Comparison of ENCODE assay signal across 2 cellular contexts in the genomic region with DNA sequence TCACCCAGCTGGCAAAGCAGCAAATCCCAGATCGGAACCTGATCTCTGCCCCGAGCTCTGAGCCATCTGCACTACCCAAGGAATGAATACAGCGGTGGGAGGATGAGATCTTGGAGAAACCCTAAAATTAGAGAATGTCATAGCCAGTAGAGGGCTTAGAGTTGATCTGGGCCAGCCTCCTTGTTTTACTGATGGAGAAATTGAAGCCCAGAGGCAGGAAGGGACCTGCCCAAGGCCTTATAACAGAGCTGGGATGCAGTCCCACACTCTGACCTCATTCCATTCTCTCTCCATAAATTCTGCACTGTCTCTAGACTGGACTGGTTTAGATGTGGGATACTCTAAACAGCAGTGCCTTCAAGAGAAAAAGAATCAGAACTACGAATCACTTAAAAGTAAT.
TF ChIP-seq lines count a peak whose summit lies in the region.

No MANE protein-coding gene starts in this region.

TF ChIP-seq in SK-N-SH treated with all-trans-retinoic acid at 6 μM for 48 hours, 23 proteins besides CTCF, POLR2A, EP300 and RAD21:
- no peak for TF ChIP-seq CREB5 (CRISPR knock-in tag; IDR thresholded peaks at IDR 0.05; ENCODE audit: low read depth)
- no peak for TF ChIP-seq RARB (CRISPR knock-in tag; IDR thresholded peaks at IDR 0.05)
- TF ChIP-seq TOX (CRISPR knock-in tag; IDR thresholded peaks at IDR 0.05; ENCODE audit: borderline replicate concordance), result no peak
- TF ChIP-seq ZNF565 (CRISPR knock-in tag; conservative IDR thresholded peaks at IDR 0.05; ENCODE audit: low read depth), result no peak
- TF ChIP-seq, protein P1, sequence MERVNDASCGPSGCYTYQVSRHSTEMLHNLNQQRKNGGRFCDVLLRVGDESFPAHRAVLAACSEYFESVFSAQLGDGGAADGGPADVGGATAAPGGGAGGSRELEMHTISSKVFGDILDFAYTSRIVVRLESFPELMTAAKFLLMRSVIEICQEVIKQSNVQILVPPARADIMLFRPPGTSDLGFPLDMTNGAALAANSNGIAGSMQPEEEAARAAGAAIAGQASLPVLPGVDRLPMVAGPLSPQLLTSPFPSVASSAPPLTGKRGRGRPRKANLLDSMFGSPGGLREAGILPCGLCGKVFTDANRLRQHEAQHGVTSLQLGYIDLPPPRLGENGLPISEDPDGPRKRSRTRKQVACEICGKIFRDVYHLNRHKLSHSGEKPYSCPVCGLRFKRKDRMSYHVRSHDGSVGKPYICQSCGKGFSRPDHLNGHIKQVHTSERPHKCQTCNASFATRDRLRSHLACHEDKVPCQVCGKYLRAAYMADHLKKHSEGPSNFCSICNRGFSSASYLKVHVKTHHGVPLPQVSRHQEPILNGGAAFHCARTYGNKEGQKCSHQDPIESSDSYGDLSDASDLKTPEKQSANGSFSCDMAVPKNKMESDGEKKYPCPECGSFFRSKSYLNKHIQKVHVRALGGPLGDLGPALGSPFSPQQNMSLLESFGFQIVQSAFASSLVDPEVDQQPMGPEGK (CRISPR knock-in tag; IDR thresholded peaks at IDR 0.05; ENCODE audit: borderline replicate concordance), result no peak
- TF ChIP-seq CSRNP3 (CRISPR knock-in tag; IDR thresholded peaks at IDR 0.05), result no peak
- no peak for TF ChIP-seq ZFP3 (CRISPR knock-in tag; IDR thresholded peaks at IDR 0.05)
- TF ChIP-seq ISL1 (CRISPR knock-in tag; IDR thresholded peaks at IDR 0.05), result no peak
- no peak for TF ChIP-seq SNAI2 (CRISPR knock-in tag; IDR thresholded peaks at IDR 0.05)
- no peak for TF ChIP-seq GLIS3 (CRISPR knock-in tag; IDR thresholded peaks at IDR 0.05)
- no peak for TF ChIP-seq ARNTL (CRISPR knock-in tag; IDR thresholded peaks at IDR 0.05; ENCODE audit: borderline replicate concordance, low read depth)

TF ChIP-seq in SK-N-SH, 30 proteins besides CTCF, POLR2A, EP300 and RAD21 (continued from another document):
- TF ChIP-seq REST (IDR thresholded peaks at IDR 0.05; ENCODE audit: low read depth, low read length), result no peak
- no peak for TF ChIP-seq NRF1 (IDR thresholded peaks at IDR 0.05; ENCODE audit: low read depth, low read length)
- TF ChIP-seq FOXJ3 (CRISPR knock-in tag; IDR thresholded peaks at IDR 0.05), result no peak
- TF ChIP-seq GATA2 (CRISPR knock-in tag; IDR thresholded peaks at IDR 0.05), result no peak
- TF ChIP-seq, protein P2, sequence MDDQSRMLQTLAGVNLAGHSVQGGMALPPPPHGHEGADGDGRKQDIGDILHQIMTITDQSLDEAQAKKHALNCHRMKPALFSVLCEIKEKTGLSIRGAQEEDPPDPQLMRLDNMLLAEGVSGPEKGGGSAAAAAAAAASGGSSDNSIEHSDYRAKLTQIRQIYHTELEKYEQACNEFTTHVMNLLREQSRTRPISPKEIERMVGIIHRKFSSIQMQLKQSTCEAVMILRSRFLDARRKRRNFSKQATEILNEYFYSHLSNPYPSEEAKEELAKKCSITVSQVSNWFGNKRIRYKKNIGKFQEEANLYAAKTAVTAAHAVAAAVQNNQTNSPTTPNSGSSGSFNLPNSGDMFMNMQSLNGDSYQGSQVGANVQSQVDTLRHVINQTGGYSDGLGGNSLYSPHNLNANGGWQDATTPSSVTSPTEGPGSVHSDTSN (IDR thresholded peaks at IDR 0.05), result no peak
- no peak for TF ChIP-seq JUND (IDR thresholded peaks at IDR 0.05)
- no peak for TF ChIP-seq CHD2 (IDR thresholded peaks at IDR 0.05; ENCODE audit: low read length, partially characterized antibody)
- no peak for TF ChIP-seq ELF1 (IDR thresholded peaks at IDR 0.05)
- no peak for TF ChIP-seq TAF1 (IDR thresholded peaks at IDR 0.05; ENCODE audit: borderline replicate concordance, low read depth, low read length)
- no peak for TF ChIP-seq FOXM1 (IDR thresholded peaks at IDR 0.05; ENCODE audit: low read depth)
TF ChIP-seq in SK-N-SH: peak in this region for 0.
